In the genomic region with DNA sequence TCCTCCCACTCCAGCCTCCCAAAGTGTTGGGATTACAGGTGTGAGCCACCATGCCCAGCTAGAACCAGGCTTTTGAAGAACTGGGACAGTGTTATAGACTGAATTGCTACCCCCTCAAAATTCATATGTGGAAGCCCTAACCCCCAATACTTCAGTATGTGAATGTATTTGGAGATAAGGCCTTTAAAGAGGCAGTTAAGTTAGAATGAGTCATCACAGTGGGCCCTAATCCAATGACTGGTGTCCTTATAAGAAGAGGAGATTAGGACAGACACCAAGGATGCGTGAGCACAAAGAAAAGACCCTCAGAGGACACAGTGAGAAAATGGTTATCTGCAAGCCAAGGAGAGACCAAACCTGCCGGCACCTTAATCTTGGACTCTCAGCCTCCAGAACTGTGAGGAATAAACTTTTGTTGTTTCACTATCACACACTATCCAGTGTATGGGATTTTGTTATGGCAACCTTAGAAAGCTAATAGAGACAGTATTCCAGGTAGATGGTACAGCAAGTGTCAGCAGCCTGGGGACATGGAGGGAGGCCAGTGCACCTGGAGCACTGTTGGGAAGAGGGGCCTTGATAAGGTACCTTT, we compare ENCODE assay signal across 1 cellular context.
TF ChIP-seq lines count a peak whose summit lies in the region.

No MANE protein-coding gene starts in this region.

TF ChIP-seq in K562, 482 proteins besides CTCF, POLR2A, EP300 and RAD21 (continued from another document):
- TF ChIP-seq, protein P1, sequence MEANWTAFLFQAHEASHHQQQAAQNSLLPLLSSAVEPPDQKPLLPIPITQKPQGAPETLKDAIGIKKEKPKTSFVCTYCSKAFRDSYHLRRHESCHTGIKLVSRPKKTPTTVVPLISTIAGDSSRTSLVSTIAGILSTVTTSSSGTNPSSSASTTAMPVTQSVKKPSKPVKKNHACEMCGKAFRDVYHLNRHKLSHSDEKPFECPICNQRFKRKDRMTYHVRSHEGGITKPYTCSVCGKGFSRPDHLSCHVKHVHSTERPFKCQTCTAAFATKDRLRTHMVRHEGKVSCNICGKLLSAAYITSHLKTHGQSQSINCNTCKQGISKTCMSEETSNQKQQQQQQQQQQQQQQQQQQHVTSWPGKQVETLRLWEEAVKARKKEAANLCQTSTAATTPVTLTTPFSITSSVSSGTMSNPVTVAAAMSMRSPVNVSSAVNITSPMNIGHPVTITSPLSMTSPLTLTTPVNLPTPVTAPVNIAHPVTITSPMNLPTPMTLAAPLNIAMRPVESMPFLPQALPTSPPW (CRISPR knock-in tag; IDR thresholded peaks at IDR 0.05): peak; percentile 47
- TF ChIP-seq GATA2 (CRISPR knock-in tag; IDR thresholded peaks at IDR 0.05) (peak; percentile 59), CCNT2 (IDR thresholded peaks at IDR 0.05; ENCODE audit: borderline replicate concordance, extremely low read depth, insufficient read length, low read depth, low read length) (peak; percentile 46), MIER1 (IDR thresholded peaks at IDR 0.05; ENCODE audit: low read depth) (no peak), ATF7 (IDR thresholded peaks at IDR 0.05) (peak; percentile 69; the same call in 1 of the 2 replicates), BDP1 (IDR thresholded peaks at IDR 0.05; ENCODE audit: insufficient read depth, insufficient read length) (no peak), TAL1 (IDR thresholded peaks at IDR 0.05) (peak; percentile 81; the same call in 1 of the 2 replicates), ARHGAP35 (IDR thresholded peaks at IDR 0.05; ENCODE audit: partially characterized antibody) (no peak), NCOR1 (IDR thresholded peaks at IDR 0.05) (peak; percentile 89), SREBF2 (CRISPR knock-in tag; IDR thresholded peaks at IDR 0.05) (no peak), CBX8 (IDR thresholded peaks at IDR 0.05; ENCODE audit: borderline replicate concordance, extremely low read depth, low read depth, low read length, poor library complexity, severe bottlenecking) (no peak), ZKSCAN1 (IDR thresholded peaks at IDR 0.05; ENCODE audit: low read depth, low read length) (no peak), RBM14 (IDR thresholded peaks at IDR 0.05; ENCODE audit: borderline replicate concordance, insufficient read depth, low read depth, low read length) (no peak), ZNF239 (CRISPR knock-in tag; IDR thresholded peaks at IDR 0.05) (no peak), POLR2AphosphoS5 (IDR thresholded peaks at IDR 0.05; ENCODE audit: control insufficient read depth, insufficient read depth, low read depth, low read length) (peak; percentile 85), TBP (optimal IDR thresholded peaks at IDR 0.05; ENCODE audit: low read depth, low read length) (peak; percentile 47), CXXC5 (CRISPR knock-in tag; IDR thresholded peaks at IDR 0.05) (peak; percentile 31; the same call in 1 of the 2 replicates), JUN (IDR thresholded peaks at IDR 0.05; ENCODE audit: borderline replicate concordance, low read depth, low read length) (peak; percentile 91), JUN (CRISPR knock-in tag; IDR thresholded peaks at IDR 0.05; ENCODE audit: borderline replicate concordance) (no peak), MBD2 (IDR thresholded peaks at IDR 0.05; ENCODE audit: borderline replicate concordance, low read depth) (peak; percentile 76), MCM2 (IDR thresholded peaks at IDR 0.05; ENCODE audit: low read depth) (no peak), MCM7 (IDR thresholded peaks at IDR 0.05) (no peak), NR2F6 (CRISPR knock-in tag; IDR thresholded peaks at IDR 0.05) (no peak), NRF1 (conservative IDR thresholded peaks at IDR 0.05 in 1 of 2, IDR thresholded peaks at IDR 0.05 in 1 of 2) (peak; percentile 67 to 74), SNIP1 (IDR thresholded peaks at IDR 0.05; ENCODE audit: low read depth) (peak; percentile 32; the same call in 1 of the 2 replicates), MTA2 (IDR thresholded peaks at IDR 0.05; ENCODE audit: low read depth) (peak; percentile 64), GATAD2A (IDR thresholded peaks at IDR 0.05) (peak; percentile 56; the same call in 1 of the 2 replicates), POLR2B (IDR thresholded peaks at IDR 0.05; ENCODE audit: low read depth, partially characterized antibody) (peak; percentile 43), CCAR2 (IDR thresholded peaks at IDR 0.05; ENCODE audit: low read depth, low read length) (no peak), HIVEP1 (CRISPR knock-in tag; IDR thresholded peaks at IDR 0.05) (no peak), EGR1 (conservative IDR thresholded peaks at IDR 0.05) (peak; percentile 50; the same call in 1 of the 2 replicates), WHSC1 (IDR thresholded peaks at IDR 0.05; ENCODE audit: low read length) (no peak), ATF1 (CRISPR knock-in tag; IDR thresholded peaks at IDR 0.05) (no peak), ATF1 (tag; IDR thresholded peaks at IDR 0.05) (peak; percentile 53)
- TF ChIP-seq, protein P2, sequence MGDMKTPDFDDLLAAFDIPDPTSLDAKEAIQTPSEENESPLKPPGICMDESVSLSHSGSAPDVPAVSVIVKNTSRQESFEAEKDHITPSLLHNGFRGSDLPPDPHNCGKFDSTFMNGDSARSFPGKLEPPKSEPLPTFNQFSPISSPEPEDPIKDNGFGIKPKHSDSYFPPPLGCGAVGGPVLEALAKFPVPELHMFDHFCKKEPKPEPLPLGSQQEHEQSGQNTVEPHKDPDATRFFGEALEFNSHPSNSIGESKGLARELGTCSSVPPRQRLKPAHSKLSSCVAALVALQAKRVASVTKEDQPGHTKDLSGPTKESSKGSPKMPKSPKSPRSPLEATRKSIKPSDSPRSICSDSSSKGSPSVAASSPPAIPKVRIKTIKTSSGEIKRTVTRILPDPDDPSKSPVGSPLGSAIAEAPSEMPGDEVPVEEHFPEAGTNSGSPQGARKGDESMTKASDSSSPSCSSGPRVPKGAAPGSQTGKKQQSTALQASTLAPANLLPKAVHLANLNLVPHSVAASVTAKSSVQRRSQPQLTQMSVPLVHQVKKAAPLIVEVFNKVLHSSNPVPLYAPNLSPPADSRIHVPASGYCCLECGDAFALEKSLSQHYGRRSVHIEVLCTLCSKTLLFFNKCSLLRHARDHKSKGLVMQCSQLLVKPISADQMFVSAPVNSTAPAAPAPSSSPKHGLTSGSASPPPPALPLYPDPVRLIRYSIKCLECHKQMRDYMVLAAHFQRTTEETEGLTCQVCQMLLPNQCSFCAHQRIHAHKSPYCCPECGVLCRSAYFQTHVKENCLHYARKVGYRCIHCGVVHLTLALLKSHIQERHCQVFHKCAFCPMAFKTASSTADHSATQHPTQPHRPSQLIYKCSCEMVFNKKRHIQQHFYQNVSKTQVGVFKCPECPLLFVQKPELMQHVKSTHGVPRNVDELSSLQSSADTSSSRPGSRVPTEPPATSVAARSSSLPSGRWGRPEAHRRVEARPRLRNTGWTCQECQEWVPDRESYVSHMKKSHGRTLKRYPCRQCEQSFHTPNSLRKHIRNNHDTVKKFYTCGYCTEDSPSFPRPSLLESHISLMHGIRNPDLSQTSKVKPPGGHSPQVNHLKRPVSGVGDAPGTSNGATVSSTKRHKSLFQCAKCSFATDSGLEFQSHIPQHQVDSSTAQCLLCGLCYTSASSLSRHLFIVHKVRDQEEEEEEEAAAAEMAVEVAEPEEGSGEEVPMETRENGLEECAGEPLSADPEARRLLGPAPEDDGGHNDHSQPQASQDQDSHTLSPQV (IDR thresholded peaks at IDR 0.05): 0 out of 2 replicates have a peak, but pooled peaks have one; percentile 79
- TF ChIP-seq, protein P3, sequence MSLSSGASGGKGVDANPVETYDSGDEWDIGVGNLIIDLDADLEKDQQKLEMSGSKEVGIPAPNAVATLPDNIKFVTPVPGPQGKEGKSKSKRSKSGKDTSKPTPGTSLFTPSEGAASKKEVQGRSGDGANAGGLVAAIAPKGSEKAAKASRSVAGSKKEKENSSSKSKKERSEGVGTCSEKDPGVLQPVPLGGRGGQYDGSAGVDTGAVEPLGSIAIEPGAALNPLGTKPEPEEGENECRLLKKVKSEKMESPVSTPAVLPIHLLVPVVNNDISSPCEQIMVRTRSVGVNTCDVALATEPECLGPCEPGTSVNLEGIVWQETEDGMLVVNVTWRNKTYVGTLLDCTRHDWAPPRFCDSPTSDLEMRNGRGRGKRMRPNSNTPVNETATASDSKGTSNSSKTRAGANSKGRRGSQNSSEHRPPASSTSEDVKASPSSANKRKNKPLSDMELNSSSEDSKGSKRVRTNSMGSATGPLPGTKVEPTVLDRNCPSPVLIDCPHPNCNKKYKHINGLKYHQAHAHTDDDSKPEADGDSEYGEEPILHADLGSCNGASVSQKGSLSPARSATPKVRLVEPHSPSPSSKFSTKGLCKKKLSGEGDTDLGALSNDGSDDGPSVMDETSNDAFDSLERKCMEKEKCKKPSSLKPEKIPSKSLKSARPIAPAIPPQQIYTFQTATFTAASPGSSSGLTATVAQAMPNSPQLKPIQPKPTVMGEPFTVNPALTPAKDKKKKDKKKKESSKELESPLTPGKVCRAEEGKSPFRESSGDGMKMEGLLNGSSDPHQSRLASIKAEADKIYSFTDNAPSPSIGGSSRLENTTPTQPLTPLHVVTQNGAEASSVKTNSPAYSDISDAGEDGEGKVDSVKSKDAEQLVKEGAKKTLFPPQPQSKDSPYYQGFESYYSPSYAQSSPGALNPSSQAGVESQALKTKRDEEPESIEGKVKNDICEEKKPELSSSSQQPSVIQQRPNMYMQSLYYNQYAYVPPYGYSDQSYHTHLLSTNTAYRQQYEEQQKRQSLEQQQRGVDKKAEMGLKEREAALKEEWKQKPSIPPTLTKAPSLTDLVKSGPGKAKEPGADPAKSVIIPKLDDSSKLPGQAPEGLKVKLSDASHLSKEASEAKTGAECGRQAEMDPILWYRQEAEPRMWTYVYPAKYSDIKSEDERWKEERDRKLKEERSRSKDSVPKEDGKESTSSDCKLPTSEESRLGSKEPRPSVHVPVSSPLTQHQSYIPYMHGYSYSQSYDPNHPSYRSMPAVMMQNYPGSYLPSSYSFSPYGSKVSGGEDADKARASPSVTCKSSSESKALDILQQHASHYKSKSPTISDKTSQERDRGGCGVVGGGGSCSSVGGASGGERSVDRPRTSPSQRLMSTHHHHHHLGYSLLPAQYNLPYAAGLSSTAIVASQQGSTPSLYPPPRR (CRISPR knock-in tag; IDR thresholded peaks at IDR 0.05; ENCODE audit: borderline replicate concordance): no peak
- TF ChIP-seq, protein P4, sequence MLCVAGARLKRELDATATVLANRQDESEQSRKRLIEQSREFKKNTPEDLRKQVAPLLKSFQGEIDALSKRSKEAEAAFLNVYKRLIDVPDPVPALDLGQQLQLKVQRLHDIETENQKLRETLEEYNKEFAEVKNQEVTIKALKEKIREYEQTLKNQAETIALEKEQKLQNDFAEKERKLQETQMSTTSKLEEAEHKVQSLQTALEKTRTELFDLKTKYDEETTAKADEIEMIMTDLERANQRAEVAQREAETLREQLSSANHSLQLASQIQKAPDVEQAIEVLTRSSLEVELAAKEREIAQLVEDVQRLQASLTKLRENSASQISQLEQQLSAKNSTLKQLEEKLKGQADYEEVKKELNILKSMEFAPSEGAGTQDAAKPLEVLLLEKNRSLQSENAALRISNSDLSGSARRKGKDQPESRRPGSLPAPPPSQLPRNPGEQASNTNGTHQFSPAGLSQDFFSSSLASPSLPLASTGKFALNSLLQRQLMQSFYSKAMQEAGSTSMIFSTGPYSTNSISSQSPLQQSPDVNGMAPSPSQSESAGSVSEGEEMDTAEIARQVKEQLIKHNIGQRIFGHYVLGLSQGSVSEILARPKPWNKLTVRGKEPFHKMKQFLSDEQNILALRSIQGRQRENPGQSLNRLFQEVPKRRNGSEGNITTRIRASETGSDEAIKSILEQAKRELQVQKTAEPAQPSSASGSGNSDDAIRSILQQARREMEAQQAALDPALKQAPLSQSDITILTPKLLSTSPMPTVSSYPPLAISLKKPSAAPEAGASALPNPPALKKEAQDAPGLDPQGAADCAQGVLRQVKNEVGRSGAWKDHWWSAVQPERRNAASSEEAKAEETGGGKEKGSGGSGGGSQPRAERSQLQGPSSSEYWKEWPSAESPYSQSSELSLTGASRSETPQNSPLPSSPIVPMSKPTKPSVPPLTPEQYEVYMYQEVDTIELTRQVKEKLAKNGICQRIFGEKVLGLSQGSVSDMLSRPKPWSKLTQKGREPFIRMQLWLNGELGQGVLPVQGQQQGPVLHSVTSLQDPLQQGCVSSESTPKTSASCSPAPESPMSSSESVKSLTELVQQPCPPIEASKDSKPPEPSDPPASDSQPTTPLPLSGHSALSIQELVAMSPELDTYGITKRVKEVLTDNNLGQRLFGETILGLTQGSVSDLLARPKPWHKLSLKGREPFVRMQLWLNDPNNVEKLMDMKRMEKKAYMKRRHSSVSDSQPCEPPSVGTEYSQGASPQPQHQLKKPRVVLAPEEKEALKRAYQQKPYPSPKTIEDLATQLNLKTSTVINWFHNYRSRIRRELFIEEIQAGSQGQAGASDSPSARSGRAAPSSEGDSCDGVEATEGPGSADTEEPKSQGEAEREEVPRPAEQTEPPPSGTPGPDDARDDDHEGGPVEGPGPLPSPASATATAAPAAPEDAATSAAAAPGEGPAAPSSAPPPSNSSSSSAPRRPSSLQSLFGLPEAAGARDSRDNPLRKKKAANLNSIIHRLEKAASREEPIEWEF (CRISPR knock-in tag; IDR thresholded peaks at IDR 0.05): peak; percentile 68; the same call in 1 of the 2 replicates
- TF ChIP-seq, protein P5, sequence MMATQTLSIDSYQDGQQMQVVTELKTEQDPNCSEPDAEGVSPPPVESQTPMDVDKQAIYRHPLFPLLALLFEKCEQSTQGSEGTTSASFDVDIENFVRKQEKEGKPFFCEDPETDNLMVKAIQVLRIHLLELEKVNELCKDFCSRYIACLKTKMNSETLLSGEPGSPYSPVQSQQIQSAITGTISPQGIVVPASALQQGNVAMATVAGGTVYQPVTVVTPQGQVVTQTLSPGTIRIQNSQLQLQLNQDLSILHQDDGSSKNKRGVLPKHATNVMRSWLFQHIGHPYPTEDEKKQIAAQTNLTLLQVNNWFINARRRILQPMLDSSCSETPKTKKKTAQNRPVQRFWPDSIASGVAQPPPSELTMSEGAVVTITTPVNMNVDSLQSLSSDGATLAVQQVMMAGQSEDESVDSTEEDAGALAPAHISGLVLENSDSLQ (IDR thresholded peaks at IDR 0.05): no peak
- TF ChIP-seq, protein P6, sequence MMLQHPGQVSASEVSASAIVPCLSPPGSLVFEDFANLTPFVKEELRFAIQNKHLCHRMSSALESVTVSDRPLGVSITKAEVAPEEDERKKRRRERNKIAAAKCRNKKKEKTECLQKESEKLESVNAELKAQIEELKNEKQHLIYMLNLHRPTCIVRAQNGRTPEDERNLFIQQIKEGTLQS (IDR thresholded peaks at IDR 0.05): peak; percentile 99
- TF ChIP-seq, protein P6 (CRISPR knock-in tag; conservative IDR thresholded peaks at IDR 0.05): peak; percentile 94
- TF ChIP-seq, protein P7, sequence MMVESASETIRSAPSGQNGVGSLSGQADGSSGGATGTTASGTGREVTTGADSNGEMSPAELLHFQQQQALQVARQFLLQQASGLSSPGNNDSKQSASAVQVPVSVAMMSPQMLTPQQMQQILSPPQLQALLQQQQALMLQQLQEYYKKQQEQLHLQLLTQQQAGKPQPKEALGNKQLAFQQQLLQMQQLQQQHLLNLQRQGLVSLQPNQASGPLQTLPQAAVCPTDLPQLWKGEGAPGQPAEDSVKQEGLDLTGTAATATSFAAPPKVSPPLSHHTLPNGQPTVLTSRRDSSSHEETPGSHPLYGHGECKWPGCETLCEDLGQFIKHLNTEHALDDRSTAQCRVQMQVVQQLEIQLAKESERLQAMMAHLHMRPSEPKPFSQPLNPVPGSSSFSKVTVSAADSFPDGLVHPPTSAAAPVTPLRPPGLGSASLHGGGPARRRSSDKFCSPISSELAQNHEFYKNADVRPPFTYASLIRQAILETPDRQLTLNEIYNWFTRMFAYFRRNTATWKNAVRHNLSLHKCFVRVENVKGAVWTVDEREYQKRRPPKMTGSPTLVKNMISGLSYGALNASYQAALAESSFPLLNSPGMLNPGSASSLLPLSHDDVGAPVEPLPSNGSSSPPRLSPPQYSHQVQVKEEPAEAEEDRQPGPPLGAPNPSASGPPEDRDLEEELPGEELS (CRISPR knock-in tag; IDR thresholded peaks at IDR 0.05; ENCODE audit: borderline replicate concordance): no peak
TF ChIP-seq in K562: peak in this region for 95.
